24 cellular contexts compared by ENCODE assay signal in genomic region chr15:59096429-59096828, GRCh38.
"Had no signal": no experiment of that assay in that cellular context is flagged by ENCODE, and none has a peak within 500 bp of the region (broad histone marks: within the 10 kb centered on the region; RNA-seq: fewer than 3 reads in every experiment).

No MANE protein-coding gene starts in this region.

- DNase-seq: naive thymus-derived CD4-positive, alpha-beta T cell; natural killer cell; occipital lobe; ovary; posterior cingulate gyrus; psoas muscle; right cardiac atrium; right lobe of liver; sigmoid colon; small intestine; stimulated activated CD4-positive, alpha-beta T cell treated with anti-CD3 and anti-CD28 coated beads, Interleukin-15, amount 100 ng/mL, for 24 hours; stimulated activated CD4-positive, alpha-beta T cell treated with anti-CD3 and anti-CD28 coated beads, Interleukin-2, amount 100 ng/mL, for 24 hours; stimulated activated CD4-positive, alpha-beta T cell treated with anti-CD3 and anti-CD28 coated beads, Interleukin-2, amount 100 ng/mL, for 48 hours; stimulated activated CD4-positive, alpha-beta T cell treated with anti-CD3 and anti-CD28 coated beads, Interleukin-4, amount 100 ng/mL, for 24 hours; stimulated activated naive B cell treated with anti-CD40 and anti-IgM and Interleukin-4, amounts not matched to agents 10 μg/mL and 1 μg/mL and 100 μg/mL, for 72 hours; stimulated activated naive CD4-positive, alpha-beta T cell treated with Interleukin-2 at 50 U/mL for 16 hours; stomach; thyroid gland; trophoblast cell; upper lobe of left lung had no signal

- H3K9me3 Mint-ChIP-seq: naive thymus-derived CD4-positive, alpha-beta T cell; natural killer cell; nephron; neural progenitor cell; stimulated activated effector memory CD8-positive, alpha-beta T cell treated with anti-CD3 and anti-CD28 coated beads, Interleukin-12 subunit alpha, Interleukin-12 subunit beta, amount 100 ng/mL, for 72 hours; stimulated activated naive B cell treated with anti-CD40 and anti-IgM and Interleukin-4, amounts not matched to agents 10 μg/mL and 1 μg/mL and 100 μg/mL, for 72 hours had no signal

- ATAC-seq: naive thymus-derived CD4-positive, alpha-beta T cell; natural killer cell; psoas muscle; right cardiac atrium; right lobe of liver; stimulated activated effector memory CD8-positive, alpha-beta T cell treated with anti-CD3 and anti-CD28 coated beads, Interleukin-12 subunit alpha, Interleukin-12 subunit beta, amount 100 ng/mL, for 72 hours; stimulated activated naive B cell treated with anti-CD40 and anti-IgM and Interleukin-4, amounts not matched to agents 10 μg/mL and 1 μg/mL and 100 μg/mL, for 72 hours had no signal

- H3K4me3 Mint-ChIP-seq: naive thymus-derived CD4-positive, alpha-beta T cell; natural killer cell; nephron; neural progenitor cell; stimulated activated effector memory CD8-positive, alpha-beta T cell treated with anti-CD3 and anti-CD28 coated beads, Interleukin-12 subunit alpha, Interleukin-12 subunit beta, amount 100 ng/mL, for 72 hours had no signal

- H3K27me3 Mint-ChIP-seq: naive thymus-derived CD4-positive, alpha-beta T cell; progenitor cell of endocrine pancreas; stimulated activated naive B cell treated with anti-CD40 and anti-IgM and Interleukin-4, amounts not matched to agents 10 μg/mL and 1 μg/mL and 100 μg/mL, for 72 hours had no signal

- H3K4me1 Mint-ChIP-seq: natural killer cell; nephron; neural progenitor cell; stimulated activated effector memory CD8-positive, alpha-beta T cell treated with anti-CD3 and anti-CD28 coated beads, Interleukin-12 subunit alpha, Interleukin-12 subunit beta, amount 100 ng/mL, for 72 hours; stimulated activated naive B cell treated with anti-CD40 and anti-IgM and Interleukin-4, amounts not matched to agents 10 μg/mL and 1 μg/mL and 100 μg/mL, for 72 hours had no signal

- H3K27ac Mint-ChIP-seq: natural killer cell; nephron; neural progenitor cell; progenitor cell of endocrine pancreas; stimulated activated effector memory CD8-positive, alpha-beta T cell treated with anti-CD3 and anti-CD28 coated beads, Interleukin-12 subunit alpha, Interleukin-12 subunit beta, amount 100 ng/mL, for 72 hours; stimulated activated naive B cell treated with anti-CD40 and anti-IgM and Interleukin-4, amounts not matched to agents 10 μg/mL and 1 μg/mL and 100 μg/mL, for 72 hours had no signal
